ENCODE assay signal across 8 cellular contexts in the genomic region with DNA sequence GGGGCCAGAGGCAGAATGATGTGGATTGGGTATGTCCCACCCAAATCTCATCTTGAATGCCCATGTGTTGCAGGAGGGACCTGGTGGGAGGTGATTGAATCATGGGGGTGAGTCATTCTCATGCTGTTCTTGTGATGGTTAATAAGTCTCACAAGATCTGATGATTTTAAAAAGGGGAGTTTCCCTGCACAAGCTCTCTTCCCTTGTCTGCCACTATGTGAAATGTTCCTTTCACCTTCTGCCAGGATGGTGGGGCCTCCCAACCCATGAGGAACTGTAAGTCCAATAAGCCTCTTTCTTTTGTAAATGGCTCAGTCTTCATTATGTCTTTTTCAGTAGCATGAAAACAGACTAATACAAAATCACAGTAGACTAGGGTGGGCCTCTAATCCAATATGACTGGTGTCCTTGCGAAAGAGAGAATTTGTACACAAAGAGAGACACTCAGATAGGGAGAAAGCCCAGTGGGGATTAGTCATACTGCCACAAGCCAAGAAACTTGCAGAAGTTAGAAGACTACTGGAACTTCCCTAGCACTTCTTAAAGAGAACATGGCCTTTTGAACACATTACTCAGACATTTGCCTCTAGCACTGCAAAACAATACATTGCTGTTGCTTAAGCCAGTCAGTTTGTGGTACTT.
DNase-seq lines count a peak whose midpoint lies in the region; ATAC-seq and TF ChIP-seq lines count a peak whose summit lies in the region.

No MANE protein-coding gene starts in this region.

- no peak overlapping the region for H3K4me3 ChIP-seq in brain microvascular endothelial cell (ENCODE audit: low read depth, low read length)

- no peaks in the 10 kb centered on the region for H3K36me3 ChIP-seq in brain microvascular endothelial cell (replicated peaks)

- in situ Hi-C loops in brain microvascular endothelial cell (cut with HindIII; ENCODE audit: low pct_ligation_motif_present, low sequenced_read_pairs) = no loop called here

- peaks cover 2 to 3% of the 10 kb centered on the region in 2 donors for H3K9me3 Mint-ChIP-seq in stimulated activated naive B cell treated with anti-CD40 and anti-IgM and Interleukin-4, amounts not matched to agents 10 μg/mL and 1 μg/mL and 100 μg/mL, for 72 hours

- DNase-seq in GM03348 (ENCODE audit: low spot score) (peak; percentile 9), GM20000 (ENCODE audit: low spot score) (peak; percentile 4), brain microvascular endothelial cell (peak; percentile 34), NCI-H510A (lab: John Stamatoyannopoulos, UW) (no peak), GM19238 (ENCODE audit: insufficient read length, low spot score) (no peak), 8988T (no peak)
- DNase-seq in stimulated activated naive B cell treated with anti-CD40 and anti-IgM and Interleukin-4, amounts not matched to agents 10 μg/mL and 1 μg/mL and 100 μg/mL, for 72 hours = peak; percentile 17

- H3K4me1 Mint-ChIP-seq in stimulated activated naive B cell treated with anti-CD40 and anti-IgM and Interleukin-4, amounts not matched to agents 10 μg/mL and 1 μg/mL and 100 μg/mL, for 72 hours = peaks cover 0 to 4% of the 10 kb centered on the region in 2 donors

- H3K27me3 ChIP-seq in brain microvascular endothelial cell (replicated peaks) = no peaks in the 10 kb centered on the region

- peak; percentile 85 for ATAC-seq in HG03520 (IDR thresholded peaks at IDR 0.05; ENCODE audit: unreplicated experiment)
- peak; percentile 91 to 96 for ATAC-seq in stimulated activated naive B cell treated with anti-CD40 and anti-IgM and Interleukin-4, amounts not matched to agents 10 μg/mL and 1 μg/mL and 100 μg/mL, for 72 hours (replicated peaks)

- H3K27me3 Mint-ChIP-seq in stimulated activated naive B cell treated with anti-CD40 and anti-IgM and Interleukin-4, amounts not matched to agents 10 μg/mL and 1 μg/mL and 100 μg/mL, for 72 hours = peaks cover 20 to 25% of the 10 kb centered on the region in 2 donors

- peak overlapping the region; percentile 27 for H3K27ac Mint-ChIP-seq in stimulated activated naive B cell treated with anti-CD40 and anti-IgM and Interleukin-4, amounts not matched to agents 10 μg/mL and 1 μg/mL and 100 μg/mL, for 72 hours

- no peak overlapping the region for H3K4me3 Mint-ChIP-seq in stimulated activated naive B cell treated with anti-CD40 and anti-IgM and Interleukin-4, amounts not matched to agents 10 μg/mL and 1 μg/mL and 100 μg/mL, for 72 hours

- H3K36me3 Mint-ChIP-seq in stimulated activated naive B cell treated with anti-CD40 and anti-IgM and Interleukin-4, amounts not matched to agents 10 μg/mL and 1 μg/mL and 100 μg/mL, for 72 hours = no peaks in the 10 kb centered on the region

- TF ChIP-seq CTCF in GM20000 (IDR thresholded peaks at IDR 0.05; ENCODE audit: extremely low read depth, missing control alignments) = no peak
- TF ChIP-seq CTCF in brain microvascular endothelial cell (IDR thresholded peaks at IDR 0.05; ENCODE audit: low read depth, low read length, missing control alignments) = no peak

- H3K27ac ChIP-seq in brain microvascular endothelial cell = no peak overlapping the region

Comparison
In these comparisons a context has a peak if more than half of its experiments do, and no peak if none do; other contexts are left out.
1. DNase-seq: peak in GM03348 (single experiment), GM20000 (single experiment), brain microvascular endothelial cell (single experiment) and stimulated activated naive B cell treated with anti-CD40 and anti-IgM and Interleukin-4, amounts not matched to agents 10 μg/mL and 1 μg/mL and 100 μg/mL, for 72 hours (single experiment); none in NCI-H510A (single experiment), GM19238 (single experiment) and 8988T (single experiment).